Comparison of ENCODE assay signal across 1 cellular context in genomic region chr6:169780571-169781091, GRCh38.
TF ChIP-seq lines count a peak whose summit lies in the region.

No MANE protein-coding gene starts in this region.

TF ChIP-seq in HepG2, 621 proteins besides CTCF, POLR2A, EP300 and RAD21 (continues in another document):
- TF ChIP-seq ZFP41 (CRISPR knock-in tag; IDR thresholded peaks at IDR 0.05; ENCODE audit: borderline replicate concordance) (no peak), ZNF407 (CRISPR knock-in tag; IDR thresholded peaks at IDR 0.05; ENCODE audit: not compliant biosample characterization) (no peak), ZNF382 (CRISPR knock-in tag; IDR thresholded peaks at IDR 0.05; ENCODE audit: borderline replicate concordance) (no peak), EED (CRISPR knock-in tag; IDR thresholded peaks at IDR 0.05) (no peak), SMAD9 (CRISPR knock-in tag; IDR thresholded peaks at IDR 0.05) (no peak), ZNF781 (CRISPR knock-in tag; IDR thresholded peaks at IDR 0.05; ENCODE audit: borderline replicate concordance, not compliant biosample characterization) (no peak), MTA3 (CRISPR knock-in tag; IDR thresholded peaks at IDR 0.05) (no peak), GFI1 (CRISPR knock-in tag; IDR thresholded peaks at IDR 0.05; ENCODE audit: borderline replicate concordance) (0 out of 2 replicates have a peak, but pooled peaks have one; percentile 22), ZNF713 (CRISPR knock-in tag; IDR thresholded peaks at IDR 0.05) (no peak), RARG (CRISPR knock-in tag; IDR thresholded peaks at IDR 0.05; ENCODE audit: low read depth) (no peak), HNRNPLL (IDR thresholded peaks at IDR 0.05; ENCODE audit: low read depth, low read length, poor library complexity, severe bottlenecking) (no peak), ZMYM4 (CRISPR knock-in tag; IDR thresholded peaks at IDR 0.05) (0 out of 2 replicates have a peak, but pooled peaks have one; percentile 36), ARNTL (CRISPR knock-in tag; IDR thresholded peaks at IDR 0.05) (no peak), CBX5 (CRISPR knock-in tag; IDR thresholded peaks at IDR 0.05; ENCODE audit: borderline replicate concordance) (no peak), TMF1 (CRISPR knock-in tag; IDR thresholded peaks at IDR 0.05; ENCODE audit: low read depth) (no peak), GATAD2A (CRISPR knock-in tag; IDR thresholded peaks at IDR 0.05) (peak; percentile 15; the same call in 1 of the 2 replicates), ATF1 (CRISPR knock-in tag; IDR thresholded peaks at IDR 0.05) (no peak), ZC3H4 (CRISPR knock-in tag; IDR thresholded peaks at IDR 0.05; ENCODE audit: borderline replicate concordance) (no peak), KLF11 (CRISPR knock-in tag; IDR thresholded peaks at IDR 0.05) (no peak), ZNF275 (CRISPR knock-in tag; IDR thresholded peaks at IDR 0.05; ENCODE audit: borderline replicate concordance) (no peak), ZNF432 (CRISPR knock-in tag; IDR thresholded peaks at IDR 0.05; ENCODE audit: borderline replicate concordance) (no peak), POLR2AphosphoS2 (IDR thresholded peaks at IDR 0.05; ENCODE audit: low read depth, low read length) (no peak), ZNF775 (CRISPR knock-in tag; IDR thresholded peaks at IDR 0.05; ENCODE audit: borderline replicate concordance) (no peak), HNF4G (IDR thresholded peaks at IDR 0.05; ENCODE audit: borderline replicate concordance, low read depth, low read length) (peak; percentile 45; the same call in 1 of the 2 replicates), HNF4G (CRISPR knock-in tag; IDR thresholded peaks at IDR 0.05; ENCODE audit: borderline replicate concordance, low read depth) (no peak), PHF5A (CRISPR knock-in tag; IDR thresholded peaks at IDR 0.05; ENCODE audit: low read depth, unreplicated experiment) (no peak), ZNF543 (CRISPR knock-in tag; IDR thresholded peaks at IDR 0.05) (no peak), HMGXB4 (CRISPR knock-in tag; IDR thresholded peaks at IDR 0.05; ENCODE audit: borderline replicate concordance in 1 of 2, low read depth in 1 of 2) (no peak), ZNF121 (CRISPR knock-in tag; IDR thresholded peaks at IDR 0.05) (no peak), ZNF331 (CRISPR knock-in tag; IDR thresholded peaks at IDR 0.05) (no peak), KDM5B (CRISPR knock-in tag; IDR thresholded peaks at IDR 0.05; ENCODE audit: borderline replicate concordance) (no peak), KAT8 (CRISPR knock-in tag; IDR thresholded peaks at IDR 0.05) (no peak), TAF15 (IDR thresholded peaks at IDR 0.05; ENCODE audit: low read depth, low read length, poor library complexity, severe bottlenecking) (no peak), ZFX (CRISPR knock-in tag; IDR thresholded peaks at IDR 0.05; ENCODE audit: low read depth) (0 out of 2 replicates have a peak, but pooled peaks have one; percentile 3), CEBPB (IDR thresholded peaks at IDR 0.05; ENCODE audit: borderline replicate concordance, low read depth, low read length) (peak; percentile 81; the same call in 1 of the 2 replicates)
- TF ChIP-seq, protein P1, sequence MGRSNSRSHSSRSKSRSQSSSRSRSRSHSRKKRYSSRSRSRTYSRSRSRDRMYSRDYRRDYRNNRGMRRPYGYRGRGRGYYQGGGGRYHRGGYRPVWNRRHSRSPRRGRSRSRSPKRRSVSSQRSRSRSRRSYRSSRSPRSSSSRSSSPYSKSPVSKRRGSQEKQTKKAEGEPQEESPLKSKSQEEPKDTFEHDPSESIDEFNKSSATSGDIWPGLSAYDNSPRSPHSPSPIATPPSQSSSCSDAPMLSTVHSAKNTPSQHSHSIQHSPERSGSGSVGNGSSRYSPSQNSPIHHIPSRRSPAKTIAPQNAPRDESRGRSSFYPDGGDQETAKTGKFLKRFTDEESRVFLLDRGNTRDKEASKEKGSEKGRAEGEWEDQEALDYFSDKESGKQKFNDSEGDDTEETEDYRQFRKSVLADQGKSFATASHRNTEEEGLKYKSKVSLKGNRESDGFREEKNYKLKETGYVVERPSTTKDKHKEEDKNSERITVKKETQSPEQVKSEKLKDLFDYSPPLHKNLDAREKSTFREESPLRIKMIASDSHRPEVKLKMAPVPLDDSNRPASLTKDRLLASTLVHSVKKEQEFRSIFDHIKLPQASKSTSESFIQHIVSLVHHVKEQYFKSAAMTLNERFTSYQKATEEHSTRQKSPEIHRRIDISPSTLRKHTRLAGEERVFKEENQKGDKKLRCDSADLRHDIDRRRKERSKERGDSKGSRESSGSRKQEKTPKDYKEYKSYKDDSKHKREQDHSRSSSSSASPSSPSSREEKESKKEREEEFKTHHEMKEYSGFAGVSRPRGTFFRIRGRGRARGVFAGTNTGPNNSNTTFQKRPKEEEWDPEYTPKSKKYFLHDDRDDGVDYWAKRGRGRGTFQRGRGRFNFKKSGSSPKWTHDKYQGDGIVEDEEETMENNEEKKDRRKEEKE (IDR thresholded peaks at IDR 0.05), result no peak
- TF ChIP-seq, protein P2, sequence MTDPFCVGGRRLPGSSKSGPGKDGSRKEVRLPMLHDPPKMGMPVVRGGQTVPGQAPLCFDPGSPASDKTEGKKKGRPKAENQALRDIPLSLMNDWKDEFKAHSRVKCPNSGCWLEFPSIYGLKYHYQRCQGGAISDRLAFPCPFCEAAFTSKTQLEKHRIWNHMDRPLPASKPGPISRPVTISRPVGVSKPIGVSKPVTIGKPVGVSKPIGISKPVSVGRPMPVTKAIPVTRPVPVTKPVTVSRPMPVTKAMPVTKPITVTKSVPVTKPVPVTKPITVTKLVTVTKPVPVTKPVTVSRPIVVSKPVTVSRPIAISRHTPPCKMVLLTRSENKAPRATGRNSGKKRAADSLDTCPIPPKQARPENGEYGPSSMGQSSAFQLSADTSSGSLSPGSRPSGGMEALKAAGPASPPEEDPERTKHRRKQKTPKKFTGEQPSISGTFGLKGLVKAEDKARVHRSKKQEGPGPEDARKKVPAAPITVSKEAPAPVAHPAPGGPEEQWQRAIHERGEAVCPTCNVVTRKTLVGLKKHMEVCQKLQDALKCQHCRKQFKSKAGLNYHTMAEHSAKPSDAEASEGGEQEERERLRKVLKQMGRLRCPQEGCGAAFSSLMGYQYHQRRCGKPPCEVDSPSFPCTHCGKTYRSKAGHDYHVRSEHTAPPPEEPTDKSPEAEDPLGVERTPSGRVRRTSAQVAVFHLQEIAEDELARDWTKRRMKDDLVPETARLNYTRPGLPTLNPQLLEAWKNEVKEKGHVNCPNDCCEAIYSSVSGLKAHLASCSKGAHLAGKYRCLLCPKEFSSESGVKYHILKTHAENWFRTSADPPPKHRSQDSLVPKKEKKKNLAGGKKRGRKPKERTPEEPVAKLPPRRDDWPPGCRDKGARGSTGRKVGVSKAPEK (CRISPR knock-in tag; IDR thresholded peaks at IDR 0.05; ENCODE audit: borderline replicate concordance), result no peak
- TF ChIP-seq, protein P3, sequence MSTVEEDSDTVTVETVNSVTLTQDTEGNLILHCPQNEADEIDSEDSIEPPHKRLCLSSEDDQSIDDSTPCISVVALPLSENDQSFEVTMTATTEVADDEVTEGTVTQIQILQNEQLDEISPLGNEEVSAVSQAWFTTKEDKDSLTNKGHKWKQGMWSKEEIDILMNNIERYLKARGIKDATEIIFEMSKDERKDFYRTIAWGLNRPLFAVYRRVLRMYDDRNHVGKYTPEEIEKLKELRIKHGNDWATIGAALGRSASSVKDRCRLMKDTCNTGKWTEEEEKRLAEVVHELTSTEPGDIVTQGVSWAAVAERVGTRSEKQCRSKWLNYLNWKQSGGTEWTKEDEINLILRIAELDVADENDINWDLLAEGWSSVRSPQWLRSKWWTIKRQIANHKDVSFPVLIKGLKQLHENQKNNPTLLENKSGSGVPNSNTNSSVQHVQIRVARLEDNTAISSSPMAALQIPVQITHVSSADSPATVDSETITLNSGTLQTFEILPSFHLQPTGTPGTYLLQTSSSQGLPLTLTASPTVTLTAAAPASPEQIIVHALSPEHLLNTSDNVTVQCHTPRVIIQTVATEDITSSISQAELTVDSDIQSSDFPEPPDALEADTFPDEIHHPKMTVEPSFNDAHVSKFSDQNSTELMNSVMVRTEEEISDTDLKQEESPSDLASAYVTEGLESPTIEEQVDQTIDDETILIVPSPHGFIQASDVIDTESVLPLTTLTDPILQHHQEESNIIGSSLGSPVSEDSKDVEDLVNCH (CRISPR knock-in tag; IDR thresholded peaks at IDR 0.05), result no peak
- TF ChIP-seq, protein P4, sequence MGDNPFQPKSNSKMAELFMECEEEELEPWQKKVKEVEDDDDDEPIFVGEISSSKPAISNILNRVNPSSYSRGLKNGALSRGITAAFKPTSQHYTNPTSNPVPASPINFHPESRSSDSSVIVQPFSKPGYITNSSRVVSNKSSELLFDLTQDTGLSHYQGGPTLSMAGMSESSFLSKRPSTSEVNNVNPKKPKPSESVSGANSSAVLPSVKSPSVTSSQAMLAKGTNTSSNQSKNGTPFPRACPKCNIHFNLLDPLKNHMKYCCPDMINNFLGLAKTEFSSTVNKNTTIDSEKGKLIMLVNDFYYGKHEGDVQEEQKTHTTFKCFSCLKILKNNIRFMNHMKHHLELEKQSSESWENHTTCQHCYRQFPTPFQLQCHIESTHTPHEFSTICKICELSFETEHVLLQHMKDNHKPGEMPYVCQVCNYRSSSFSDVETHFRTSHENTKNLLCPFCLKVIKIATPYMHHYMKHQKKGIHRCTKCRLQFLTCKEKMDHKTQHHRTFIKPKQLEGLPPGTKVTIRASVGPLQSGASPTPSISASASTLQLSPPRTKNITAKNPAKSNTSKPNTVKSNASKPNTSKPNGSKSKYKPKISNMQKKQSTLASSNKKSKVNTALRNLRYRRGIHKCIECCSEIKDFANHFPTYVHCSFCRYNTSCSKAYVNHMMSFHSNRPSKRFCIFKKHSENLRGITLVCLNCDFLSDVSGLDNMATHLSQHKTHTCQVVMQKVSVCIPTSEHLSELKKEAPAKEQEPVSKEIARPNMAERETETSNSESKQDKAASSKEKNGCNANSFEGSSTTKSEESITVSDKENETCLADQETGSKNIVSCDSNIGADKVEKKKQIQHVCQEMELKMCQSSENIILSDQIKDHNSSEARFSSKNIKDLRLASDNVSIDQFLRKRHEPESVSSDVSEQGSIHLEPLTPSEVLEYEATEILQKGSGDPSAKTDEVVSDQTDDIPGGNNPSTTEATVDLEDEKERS (CRISPR knock-in tag; IDR thresholded peaks at IDR 0.05), result no peak
